Comparison of ENCODE assay signal across 1 cellular context in genomic region chr15:40398413-40398873, GRCh38.
A peak's percentile ranks its signal among the peaks of the same experiment; 100 is the strongest.
TF ChIP-seq lines count a peak whose summit lies in the region.

No MANE protein-coding gene starts in this region.

TF ChIP-seq in GM12878, 131 proteins besides CTCF, POLR2A, EP300 and RAD21:
- TF ChIP-seq TCF7 (IDR thresholded peaks at IDR 0.05; ENCODE audit: borderline replicate concordance) (no peak), TARDBP (IDR thresholded peaks at IDR 0.05; ENCODE audit: borderline replicate concordance) (no peak), NR2F1 (conservative IDR thresholded peaks at IDR 0.05) (0 out of 2 replicates have a peak, but pooled peaks have one; percentile 13), NFIC (IDR thresholded peaks at IDR 0.05; ENCODE audit: low read depth, low read length) (peak; percentile 34; the same call in 1 of the 2 replicates), EED (IDR thresholded peaks at IDR 0.05; ENCODE audit: low read depth) (peak; percentile 47; the same call in 1 of the 2 replicates), ETV6 (conservative IDR thresholded peaks at IDR 0.05 in 1 of 2, IDR thresholded peaks at IDR 0.05 in 1 of 2; ENCODE audit: borderline replicate concordance in 1 of 2, low read depth in 1 of 2) (peak in 1 of 2 experiments; percentile 83; a peak in 2 of 4 replicates), RUNX3 (IDR thresholded peaks at IDR 0.05; ENCODE audit: low read length) (peak; percentile 89), IKZF1 (conservative IDR thresholded peaks at IDR 0.05) (peak; percentile 43; the same call in 1 of the 2 replicates), IKZF2 (IDR thresholded peaks at IDR 0.05) (peak in 1 of 2 experiments; percentile 46; a peak in 3 of 4 replicates), CBFB (IDR thresholded peaks at IDR 0.05; ENCODE audit: low read depth) (0 out of 2 replicates have a peak, but pooled peaks have one; percentile 30)
- TF ChIP-seq, protein P1, sequence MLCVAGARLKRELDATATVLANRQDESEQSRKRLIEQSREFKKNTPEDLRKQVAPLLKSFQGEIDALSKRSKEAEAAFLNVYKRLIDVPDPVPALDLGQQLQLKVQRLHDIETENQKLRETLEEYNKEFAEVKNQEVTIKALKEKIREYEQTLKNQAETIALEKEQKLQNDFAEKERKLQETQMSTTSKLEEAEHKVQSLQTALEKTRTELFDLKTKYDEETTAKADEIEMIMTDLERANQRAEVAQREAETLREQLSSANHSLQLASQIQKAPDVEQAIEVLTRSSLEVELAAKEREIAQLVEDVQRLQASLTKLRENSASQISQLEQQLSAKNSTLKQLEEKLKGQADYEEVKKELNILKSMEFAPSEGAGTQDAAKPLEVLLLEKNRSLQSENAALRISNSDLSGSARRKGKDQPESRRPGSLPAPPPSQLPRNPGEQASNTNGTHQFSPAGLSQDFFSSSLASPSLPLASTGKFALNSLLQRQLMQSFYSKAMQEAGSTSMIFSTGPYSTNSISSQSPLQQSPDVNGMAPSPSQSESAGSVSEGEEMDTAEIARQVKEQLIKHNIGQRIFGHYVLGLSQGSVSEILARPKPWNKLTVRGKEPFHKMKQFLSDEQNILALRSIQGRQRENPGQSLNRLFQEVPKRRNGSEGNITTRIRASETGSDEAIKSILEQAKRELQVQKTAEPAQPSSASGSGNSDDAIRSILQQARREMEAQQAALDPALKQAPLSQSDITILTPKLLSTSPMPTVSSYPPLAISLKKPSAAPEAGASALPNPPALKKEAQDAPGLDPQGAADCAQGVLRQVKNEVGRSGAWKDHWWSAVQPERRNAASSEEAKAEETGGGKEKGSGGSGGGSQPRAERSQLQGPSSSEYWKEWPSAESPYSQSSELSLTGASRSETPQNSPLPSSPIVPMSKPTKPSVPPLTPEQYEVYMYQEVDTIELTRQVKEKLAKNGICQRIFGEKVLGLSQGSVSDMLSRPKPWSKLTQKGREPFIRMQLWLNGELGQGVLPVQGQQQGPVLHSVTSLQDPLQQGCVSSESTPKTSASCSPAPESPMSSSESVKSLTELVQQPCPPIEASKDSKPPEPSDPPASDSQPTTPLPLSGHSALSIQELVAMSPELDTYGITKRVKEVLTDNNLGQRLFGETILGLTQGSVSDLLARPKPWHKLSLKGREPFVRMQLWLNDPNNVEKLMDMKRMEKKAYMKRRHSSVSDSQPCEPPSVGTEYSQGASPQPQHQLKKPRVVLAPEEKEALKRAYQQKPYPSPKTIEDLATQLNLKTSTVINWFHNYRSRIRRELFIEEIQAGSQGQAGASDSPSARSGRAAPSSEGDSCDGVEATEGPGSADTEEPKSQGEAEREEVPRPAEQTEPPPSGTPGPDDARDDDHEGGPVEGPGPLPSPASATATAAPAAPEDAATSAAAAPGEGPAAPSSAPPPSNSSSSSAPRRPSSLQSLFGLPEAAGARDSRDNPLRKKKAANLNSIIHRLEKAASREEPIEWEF (IDR thresholded peaks at IDR 0.05; ENCODE audit: insufficient replicate concordance, low read depth, low read length) = no peak
- TF ChIP-seq, protein P2, sequence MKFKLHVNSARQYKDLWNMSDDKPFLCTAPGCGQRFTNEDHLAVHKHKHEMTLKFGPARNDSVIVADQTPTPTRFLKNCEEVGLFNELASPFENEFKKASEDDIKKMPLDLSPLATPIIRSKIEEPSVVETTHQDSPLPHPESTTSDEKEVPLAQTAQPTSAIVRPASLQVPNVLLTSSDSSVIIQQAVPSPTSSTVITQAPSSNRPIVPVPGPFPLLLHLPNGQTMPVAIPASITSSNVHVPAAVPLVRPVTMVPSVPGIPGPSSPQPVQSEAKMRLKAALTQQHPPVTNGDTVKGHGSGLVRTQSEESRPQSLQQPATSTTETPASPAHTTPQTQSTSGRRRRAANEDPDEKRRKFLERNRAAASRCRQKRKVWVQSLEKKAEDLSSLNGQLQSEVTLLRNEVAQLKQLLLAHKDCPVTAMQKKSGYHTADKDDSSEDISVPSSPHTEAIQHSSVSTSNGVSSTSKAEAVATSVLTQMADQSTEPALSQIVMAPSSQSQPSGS (IDR thresholded peaks at IDR 0.05; ENCODE audit: low read length) = no peak
